14 cellular contexts compared by ENCODE assay signal in genomic region chr12:42014972-42015371, GRCh38.
DNase-seq lines count a peak whose midpoint lies in the region; ATAC-seq and TF ChIP-seq lines count a peak whose summit lies in the region.
"Had no signal": no experiment of that assay in that cellular context is flagged by ENCODE, and none has a peak within 500 bp of the region (broad histone marks: within the 10 kb centered on the region; RNA-seq: fewer than 3 reads in every experiment).

No MANE protein-coding gene starts in this region.

- ATAC-seq in HG02885 (IDR thresholded peaks at IDR 0.05; ENCODE audit: poor library complexity, unreplicated experiment) (peak; percentile 33), HG03159 (IDR thresholded peaks at IDR 0.05; ENCODE audit: unreplicated experiment) (no peak), mucosa of descending colon (no peak)
- ATAC-seq: A549 had no signal

- no peaks in the 10 kb centered on the region for H3K79me2 ChIP-seq in OCI-LY7 (ENCODE audit: insufficient read depth, low read depth, low read length)

- no peaks in the 10 kb centered on the region for H3K4me1 Mint-ChIP-seq in activated naive CD8-positive, alpha-beta T cell treated with anti-CD3 and anti-CD28 coated beads for 36 hours
- H3K4me1 Mint-ChIP-seq: CD4-positive, alpha-beta memory T cell had no signal

- H3K4me3 ChIP-seq in OCI-LY7 (ENCODE audit: low read depth, low read length, poor library complexity, severe bottlenecking): peak overlapping the region; percentile 7
- no peak overlapping the region for H3K4me3 ChIP-seq in mucosa of descending colon
- H3K4me3 ChIP-seq: A549 had no signal

- no TSS peak for BruUV-seq in OCI-LY7 (replicated peaks; lab: Mats Ljungman, UMichigan)

- intact Hi-C loops in OCI-LY7 (cut with micrococcal nuclease; ENCODE audit: unreplicated experiment): loop anchor here (5.0 kb wide), 2 partner anchors 83 to 452 kb away; no protein-coding TSS in a partner anchor
- intact Hi-C loops in mucosa of descending colon (cut with DNase I, micrococcal nuclease): no loop called here

- no peaks in the 10 kb centered on the region for H3K9me3 Mint-ChIP-seq in activated naive CD8-positive, alpha-beta T cell treated with anti-CD3 and anti-CD28 coated beads for 36 hours
- H3K9me3 Mint-ChIP-seq: CD4-positive, alpha-beta memory T cell; H9 had no signal

- H2AFZ ChIP-seq in OCI-LY7 (ENCODE audit: low read length): peak overlapping the region; percentile 61

- DNase-seq in OCI-LY7 (ENCODE audit: low spot score) (peak; percentile 31), myocyte (ENCODE audit: low read depth) (peak; percentile 10), mucosa of descending colon (no peak)
- DNase-seq in activated naive CD8-positive, alpha-beta T cell treated with anti-CD3 and anti-CD28 coated beads for 36 hours: no peak
- DNase-seq: BE2C; CD4-positive, alpha-beta memory T cell; DMS79; GOT3; H9 had no signal

- peak overlapping the region; percentile 87 for H3K27ac ChIP-seq in OCI-LY7 (ENCODE audit: low read depth, low read length, poor library complexity, severe bottlenecking)
- H3K27ac ChIP-seq: A549, C4-2B, HL-60 had no signal

- POLR2A ChIA-PET in OCI-LY7 (lab: Charles Lee): interaction anchor here (1.1 to 1.5 kb wide), 2 partner anchors 43 to 574 kb away, joined by 3 to 5 read pairs; no protein-coding TSS in a partner anchor

- TF ChIP-seq CTCF in OCI-LY7 (conservative IDR thresholded peaks at IDR 0.05; ENCODE audit: low read length): no peak
- TF ChIP-seq CTCF in mucosa of descending colon (IDR thresholded peaks at IDR 0.05): no peak

- H3K27me3 Mint-ChIP-seq in activated naive CD8-positive, alpha-beta T cell treated with anti-CD3 and anti-CD28 coated beads for 36 hours: no peaks in the 10 kb centered on the region

- H3K36me3 Mint-ChIP-seq in activated naive CD8-positive, alpha-beta T cell treated with anti-CD3 and anti-CD28 coated beads for 36 hours: no peaks in the 10 kb centered on the region
- H3K36me3 Mint-ChIP-seq: CD4-positive, alpha-beta memory T cell had no signal

- no peaks in the 10 kb centered on the region for H3K9me2 ChIP-seq in OCI-LY7 (ENCODE audit: insufficient read depth, low read length)

- H3K9me3 ChIP-seq in OCI-LY7 (ENCODE audit: low read length) (no peaks in the 10 kb centered on the region), mucosa of descending colon (no peaks in the 10 kb centered on the region)
- H3K9me3 ChIP-seq: A549, BE2C had no signal

- H4K20me1 ChIP-seq in OCI-LY7 (ENCODE audit: insufficient read depth, low read length): no peaks in the 10 kb centered on the region

- CTCF ChIA-PET in OCI-LY7 (lab: Charles Lee; ENCODE audit: unreplicated experiment): interaction anchor here (2.2 kb wide), 1 partner anchor 8 kb away, joined by 6 read pairs; no protein-coding TSS in a partner anchor

- H3K4me3 Mint-ChIP-seq in activated naive CD8-positive, alpha-beta T cell treated with anti-CD3 and anti-CD28 coated beads for 36 hours: no peak overlapping the region
- H3K4me3 Mint-ChIP-seq: CD4-positive, alpha-beta memory T cell; H9 had no signal

- no peak overlapping the region for H3K27ac Mint-ChIP-seq in activated naive CD8-positive, alpha-beta T cell treated with anti-CD3 and anti-CD28 coated beads for 36 hours
- H3K27ac Mint-ChIP-seq: CD4-positive, alpha-beta memory T cell; H9 had no signal

- H3K36me3 ChIP-seq in OCI-LY7 (ENCODE audit: insufficient read depth, low read length) (no peaks in the 10 kb centered on the region), mucosa of descending colon (ENCODE audit: low read depth) (no peaks in the 10 kb centered on the region)
- H3K36me3 ChIP-seq: BE2C had no signal

- peak overlapping the region; percentile 66 for H3K4me2 ChIP-seq in OCI-LY7 (ENCODE audit: low read length)
- H3K4me2 ChIP-seq: A549 had no signal

- H3K4me1 ChIP-seq in OCI-LY7 (ENCODE audit: insufficient read depth, low read length, poor library complexity, severe bottlenecking): peaks cover 83% of the 10 kb centered on the region
- no peaks in the 10 kb centered on the region for H3K4me1 ChIP-seq in mucosa of descending colon (ENCODE audit: low read depth)
- H3K4me1 ChIP-seq: A549, BE2C had no signal

Comparison
In these comparisons a context has a peak if more than half of its experiments do, and no peak if none do; other contexts are left out.
1. DNase-seq: peak in OCI-LY7 (single experiment) and myocyte (single experiment); none in activated naive CD8-positive, alpha-beta T cell treated with anti-CD3 and anti-CD28 coated beads for 36 hours (single experiment) and mucosa of descending colon (0 of 3).